In genomic region chr1:197145451-197146029, GRCh38 we compare ENCODE assay signal across 8 cellular contexts. TPM values are rescaled to one million over a fixed set of nuclear protein-coding genes. Genes with fewer than 3 reads are reported as not detected.
A peak's percentile ranks its signal among the peaks of the same experiment; 100 is the strongest.
DNase-seq lines count a peak whose midpoint lies in the region; ATAC-seq and TF ChIP-seq lines count a peak whose summit lies in the region.

No MANE protein-coding gene starts in this region.

- peak overlapping the region; percentile 81 for H3K4me3 ChIP-seq in AG04449 (ENCODE audit: low read depth, low read length)
- H3K4me3 ChIP-seq in HCT116 (replicated peaks in 1 of 2; ENCODE audit: low read depth in 1 of 2, low read length in 2 of 2), result peak overlapping the region; percentile 64 to 91
- H3K4me3 ChIP-seq in lower lobe of right lung, result peak overlapping the region; percentile 70

- RAD21 ChIA-PET in HCT116 (lab: Charles Lee; ENCODE audit: low non-redundant PET in 1 of 2, low total read pairs in 2 of 2, uncharacterized antibody in 2 of 2, unreplicated experiment in 2 of 2), result no interaction called here

- no peak for TF ChIP-seq RAD21 in HCT116 (IDR thresholded peaks at IDR 0.05; ENCODE audit: low read depth)

- no peak for TF ChIP-seq POLR2A in HCT116 (IDR thresholded peaks at IDR 0.05; ENCODE audit: borderline replicate concordance, extremely low read depth, insufficient read depth, insufficient read length)

- peaks cover 4 to 25% of the 10 kb centered on the region in 2 experiments; a peak in 2 of 4 replicates for H3K36me3 ChIP-seq in HCT116 (ENCODE audit: control insufficient read depth in 1 of 2, insufficient read depth in 2 of 2, low read length in 2 of 2)
- no peaks in the 10 kb centered on the region for H3K36me3 ChIP-seq in lower lobe of right lung

- H3K4me2 ChIP-seq in HCT116 (ENCODE audit: low read length), result peak overlapping the region; percentile 84

- no peaks in the 10 kb centered on the region for H3K9me3 Mint-ChIP-seq in activated naive CD8-positive, alpha-beta T cell treated with anti-CD3 and anti-CD28 coated beads, Interleukin-2, amount 10 ng/mL, durations not matched to agents 7 days and 5 days

- H3K9me3 ChIP-seq in HCT116 (ENCODE audit: control insufficient read depth in 1 of 2, insufficient read depth in 1 of 2, low read depth in 1 of 2, low read length in 2 of 2), result no peaks in the 10 kb centered on the region
- H3K9me3 ChIP-seq in lower lobe of right lung, result no peaks in the 10 kb centered on the region

- H3K79me2 ChIP-seq in HCT116 (ENCODE audit: insufficient read depth, low read length), result peaks cover 49% of the 10 kb centered on the region

- TF ChIP-seq CTCF in AG04449 (IDR thresholded peaks at IDR 0.05; ENCODE audit: insufficient read depth, low read length, missing control alignments) (no peak), HCT116 (IDR thresholded peaks at IDR 0.05 in 2 of 3, conservative IDR thresholded peaks at IDR 0.05 in 1 of 3; ENCODE audit: borderline replicate concordance in 1 of 3, insufficient read depth in 1 of 3, low read depth in 2 of 3, low read length in 2 of 3) (no peak), lower lobe of right lung (IDR thresholded peaks at IDR 0.05) (no peak)

- no TSS peak for BruUV-seq in HCT116 (replicated peaks; lab: Mats Ljungman, UMichigan)

- H3K9me2 ChIP-seq in HCT116 (ENCODE audit: insufficient read depth), result no peaks in the 10 kb centered on the region

- POLR2A ChIA-PET in AG04449 (lab: Yijun Ruan, JAX) (no interaction called here), HCT116 (lab: Charles Lee) (no interaction called here)
- POLR2A ChIA-PET in activated naive CD8-positive, alpha-beta T cell treated with anti-CD3 and anti-CD28 coated beads, Interleukin-2, amount 10 ng/mL, durations not matched to agents 7 days and 5 days (lab: Charles Lee), result interaction anchor here (1.0 kb wide), 1 partner anchor 9 kb away, joined by 5 read pairs; no protein-coding TSS in a partner anchor

- peak overlapping the region; percentile 90 for H3K9ac ChIP-seq in HCT116 (ENCODE audit: low read length)

- H3K4me1 Mint-ChIP-seq in activated naive CD8-positive, alpha-beta T cell treated with anti-CD3 and anti-CD28 coated beads, Interleukin-2, amount 10 ng/mL, durations not matched to agents 7 days and 5 days, result peaks cover 24% of the 10 kb centered on the region

- intact Hi-C loops in HCT116 (cut with micrococcal nuclease) (no loop called here), lower lobe of right lung (cut with DNase I) (no loop called here)

- no peaks in the 10 kb centered on the region for H3K27me3 Mint-ChIP-seq in activated naive CD8-positive, alpha-beta T cell treated with anti-CD3 and anti-CD28 coated beads, Interleukin-2, amount 10 ng/mL, durations not matched to agents 7 days and 5 days

- H3K27ac Mint-ChIP-seq in activated naive CD8-positive, alpha-beta T cell treated with anti-CD3 and anti-CD28 coated beads, Interleukin-2, amount 10 ng/mL, durations not matched to agents 7 days and 5 days, result peak overlapping the region; percentile 97

- ATAC-seq in HCT116 (no peak), lower lobe of right lung (no peak), HG03097 (IDR thresholded peaks at IDR 0.05; ENCODE audit: low FRiP score, unreplicated experiment) (no peak)
- no peak for ATAC-seq in activated naive CD8-positive, alpha-beta T cell treated with anti-CD3 and anti-CD28 coated beads, Interleukin-2, amount 10 ng/mL, durations not matched to agents 7 days and 5 days (ENCODE audit: low read depth)

- H3K36me3 Mint-ChIP-seq in activated naive CD8-positive, alpha-beta T cell treated with anti-CD3 and anti-CD28 coated beads, Interleukin-2, amount 10 ng/mL, durations not matched to agents 7 days and 5 days, result peaks cover 31% of the 10 kb centered on the region

- H3K4me3 Mint-ChIP-seq in activated naive CD8-positive, alpha-beta T cell treated with anti-CD3 and anti-CD28 coated beads, Interleukin-2, amount 10 ng/mL, durations not matched to agents 7 days and 5 days, result peak overlapping the region; percentile 91

- H3K27ac ChIP-seq in HCT116 (ENCODE audit: low read depth, low read length), result peak overlapping the region; percentile 72
- H3K27ac ChIP-seq in lower lobe of right lung, result no peak overlapping the region

- CTCF ChIA-PET in AG04449 (lab: Yijun Ruan, JAX), result interaction anchor here (1.0 kb wide), 2 partner anchors 12 to 35 kb away, joined by 3 read pairs; no protein-coding TSS in a partner anchor
- CTCF ChIA-PET in HCT116 (lab: Charles Lee), result no interaction called here

- no peak overlapping the region for H2AFZ ChIP-seq in HCT116 (ENCODE audit: low read depth, low read length, poor library complexity, severe bottlenecking)

- DNase-seq in AG04449 (ENCODE audit: low read depth, low spot score), result no peak
- DNase-seq in HCT116 (ENCODE audit: low read depth, low spot score), result no peak
- DNase-seq in activated naive CD8-positive, alpha-beta T cell treated with anti-CD3 and anti-CD28 coated beads, Interleukin-2, amount 10 ng/mL, durations not matched to agents 7 days and 5 days, result no peak
- no peak for DNase-seq in lower lobe of right lung
- DNase-seq in HuH-7.5 (ENCODE audit: low spot score), result no peak
- no peak for DNase-seq in SHP77 (lab: John Stamatoyannopoulos, UW)
- DNase-seq in SKM-1 treated with dmso at 0.1 percent for 144 hours (lab: John Stamatoyannopoulos, UW; ENCODE audit: unreplicated experiment), result no peak

- H3K4me1 ChIP-seq in HCT116 (ENCODE audit: control insufficient read depth in 1 of 2, insufficient read depth in 2 of 2, low read length in 2 of 2) (peaks cover 4 to 12% of the 10 kb centered on the region in 2 experiments; a peak in 3 of 4 replicates), lower lobe of right lung (peaks cover 9% of the 10 kb centered on the region)

- no peaks in the 10 kb centered on the region for H4K20me1 ChIP-seq in HCT116 (ENCODE audit: insufficient read depth)

- no peaks in the 10 kb centered on the region for H3K27me3 ChIP-seq in HCT116 (ENCODE audit: insufficient read depth, low read length)
- H3K27me3 ChIP-seq in lower lobe of right lung (ENCODE audit: low read depth), result no peaks in the 10 kb centered on the region

TF ChIP-seq in HCT116, 20 proteins besides CTCF, POLR2A, EP300 and RAD21 (continues in another document):
- TF ChIP-seq ZBTB33 (IDR thresholded peaks at IDR 0.05; ENCODE audit: extremely low read depth, insufficient replicate concordance, low read length) (no peak), MAX (IDR thresholded peaks at IDR 0.05) (no peak), ELF1 (IDR thresholded peaks at IDR 0.05; ENCODE audit: borderline replicate concordance, low read depth) (no peak), POLR2AphosphoS5 (IDR thresholded peaks at IDR 0.05; ENCODE audit: low read depth, low read length) (no peak), ZNF274 (IDR thresholded peaks at IDR 0.05; ENCODE audit: low read depth, low read length) (no peak), REST (IDR thresholded peaks at IDR 0.05; ENCODE audit: low read depth) (no peak), SRF (IDR thresholded peaks at IDR 0.05; ENCODE audit: low read depth) (no peak), SP1 (IDR thresholded peaks at IDR 0.05; ENCODE audit: low read depth) (no peak), JUND (IDR thresholded peaks at IDR 0.05) (no peak)

RNA-seq across cellular contexts. Expression of gene ASPM, which starts 0.9 kb away (rescaled TPM):
- total RNA-seq in HCT116 (2021; ENCODE audit: unreplicated experiment) (29.9 TPM), lower lobe of right lung (1.6 TPM)
- 4.8 and 8.5 TPM in 2 replicates for polyA plus RNA-seq in HCT116 (2012)
- 10 to 100 TPM; 55.9 to 57.2 TPM for total RNA-seq in activated naive CD8-positive, alpha-beta T cell treated with anti-CD3 and anti-CD28 coated beads, Interleukin-2, amount 10 ng/mL, durations not matched to agents 7 days and 5 days

RNA-seq across cellular contexts. Expression of gene ZBTB41, which starts 55.6 kb away (rescaled TPM):
- total RNA-seq in HCT116 (2021; ENCODE audit: unreplicated experiment) (15.3 TPM), lower lobe of right lung (14.2 TPM)
- 1.9 and 2.3 TPM in 2 replicates for polyA plus RNA-seq in HCT116 (2012)
- total RNA-seq in activated naive CD8-positive, alpha-beta T cell treated with anti-CD3 and anti-CD28 coated beads, Interleukin-2, amount 10 ng/mL, durations not matched to agents 7 days and 5 days, result 1 to 10 TPM; 7.4 to 8.8 TPM

Comparison
In these comparisons a context has a peak if more than half of its experiments do, and no peak if none do; other contexts are left out.
1. RNA of gene ASPM, which starts 0.9 kb away (total RNA-seq): 55.9 to 57.2 TPM in activated naive CD8-positive, alpha-beta T cell treated with anti-CD3 and anti-CD28 coated beads, Interleukin-2, amount 10 ng/mL, durations not matched to agents 7 days and 5 days and 29.9 TPM in HCT116 (single experiment); 1.6 TPM in lower lobe of right lung (single experiment); every median in the first group is over 10 times any median in the second.
2. Peak in every context shown above with its lines, with median percentiles within 50 percentile points of each other: H3K4me3 ChIP-seq.